ENCODE assay signal across 16 cellular contexts in the genomic region with DNA sequence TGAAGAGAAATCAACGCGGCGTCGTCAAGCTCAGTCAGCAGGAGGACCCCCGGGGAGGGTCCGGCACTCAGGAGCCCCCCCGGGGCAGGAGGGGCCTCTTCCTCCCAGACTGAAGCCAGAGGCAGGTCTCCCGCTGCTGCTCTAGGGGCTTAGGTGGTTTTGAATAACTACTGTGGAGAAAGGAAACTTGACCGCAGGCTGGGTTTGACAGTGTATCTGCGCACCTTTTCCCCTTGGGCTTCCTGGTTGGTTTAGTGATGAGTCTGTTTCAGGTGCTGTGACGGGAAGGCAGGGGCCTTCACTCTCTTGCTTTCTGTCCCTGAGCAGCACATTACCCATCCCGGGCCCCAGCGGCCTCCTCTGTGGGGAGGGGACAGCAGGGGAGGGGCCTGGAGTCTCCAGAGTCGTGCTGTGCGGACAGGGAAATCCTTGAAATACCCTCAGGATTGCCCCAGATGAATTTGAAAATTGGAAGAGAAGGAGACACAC.
DNase-seq lines count a peak whose midpoint lies in the region; ATAC-seq and TF ChIP-seq lines count a peak whose summit lies in the region.
"Had no signal": no experiment of that assay in that cellular context is flagged by ENCODE, and none has a peak within 500 bp of the region (broad histone marks: within the 10 kb centered on the region; RNA-seq: fewer than 3 reads in every experiment).

No MANE protein-coding gene starts in this region.

- no peak overlapping the region for H3K56ac ChIP-seq in H9 (ENCODE audit: insufficient read length, low read depth, low read length)

- ATAC-seq in GM23338: peak; percentile 59
- ATAC-seq in HG03378 (IDR thresholded peaks at IDR 0.05; ENCODE audit: unreplicated experiment): no peak
- ATAC-seq in natural killer cell treated with Interleukin-12 subunit alpha and Interleukin-12 subunit beta and Interleukin-15 and Interleukin-18, amount 100 ng/mL, for 72 hours: no peak
- ATAC-seq: HCT116, K562 had no signal

- no peak overlapping the region for H2BK15ac ChIP-seq in neuronal stem cell (ENCODE audit: low read length)
- H2BK15ac ChIP-seq in H9 (ENCODE audit: low read depth, low read length): no peak overlapping the region

- no peak overlapping the region for H2BK20ac ChIP-seq in H9 (ENCODE audit: low read depth, low read length, poor library complexity, severe bottlenecking)

- H3K4me1 ChIP-seq in BLaER1: peaks cover 46% of the 10 kb centered on the region
- H3K4me1 ChIP-seq in GM23338 (ENCODE audit: insufficient read depth): peaks cover 12% of the 10 kb centered on the region
- peaks cover 0 to 9% of the 10 kb centered on the region in 2 donors for H3K4me1 ChIP-seq in neuronal stem cell (ENCODE audit: control insufficient read depth in 2 of 2, insufficient read depth in 1 of 2, low read depth in 1 of 2, low read length in 2 of 2)
- H3K4me1 ChIP-seq in H9 (ENCODE audit: insufficient read depth, low read length): no peaks in the 10 kb centered on the region
- H3K4me1 ChIP-seq: SJSA1 had no signal

- H3K4ac ChIP-seq in neuronal stem cell (ENCODE audit: low read length): no peak overlapping the region
- no peak overlapping the region for H3K4ac ChIP-seq in H9 (ENCODE audit: low read depth, low read length)

- H3K4me1 Mint-ChIP-seq in GM23338 (peaks cover 20% of the 10 kb centered on the region), H9 (peaks cover 26 to 27% of the 10 kb centered on the region in 2 experiments)
- H3K4me1 Mint-ChIP-seq in natural killer cell treated with Interleukin-12 subunit alpha and Interleukin-12 subunit beta and Interleukin-15 and Interleukin-18, amount 100 ng/mL, for 72 hours (ENCODE audit: low read depth in 2 of 2): no peaks in the 10 kb centered on the region

- no peak overlapping the region for H3K4me3 ChIP-seq in BLaER1
- no peak overlapping the region for H3K4me3 ChIP-seq in GM23338
- H3K4me3 ChIP-seq in neuronal stem cell (ENCODE audit: low read length in 2 of 2): no peak overlapping the region
- H3K4me3 ChIP-seq: K562, SJSA1 had no signal

- H3K27me3 Mint-ChIP-seq in GM23338 (ENCODE audit: insufficient read depth, low read depth, poor library complexity) (peaks cover 11% of the 10 kb centered on the region), H9 (ENCODE audit: low read depth) (peaks cover 9% of the 10 kb centered on the region)
- peaks cover 5 to 7% of the 10 kb centered on the region in 2 donors for H3K27me3 Mint-ChIP-seq in natural killer cell treated with Interleukin-12 subunit alpha and Interleukin-12 subunit beta and Interleukin-15 and Interleukin-18, amount 100 ng/mL, for 72 hours

- H3K14ac ChIP-seq in neuronal stem cell (ENCODE audit: low read length) (peak overlapping the region; percentile 94), H9 (ENCODE audit: insufficient read depth, low read length) (no peak overlapping the region)

- H3K4me3 Mint-ChIP-seq in GM23338: no peak overlapping the region
- no peak overlapping the region for H3K4me3 Mint-ChIP-seq in natural killer cell treated with Interleukin-12 subunit alpha and Interleukin-12 subunit beta and Interleukin-15 and Interleukin-18, amount 100 ng/mL, for 72 hours
- H3K4me3 Mint-ChIP-seq in H9: no peak overlapping the region

- peaks cover 4% of the 10 kb centered on the region; the same call in 1 of the 2 replicates for H3K9me2 ChIP-seq in GM23338 (ENCODE audit: insufficient read depth)

- H2AK5ac ChIP-seq in neuronal stem cell (ENCODE audit: low read depth, low read length): peak overlapping the region; percentile 99
- H2AK5ac ChIP-seq in H9 (ENCODE audit: insufficient read length, low read length): no peak overlapping the region

- DNase-seq in GM23338 (ENCODE audit: low spot score) (no peak), neuronal stem cell (ENCODE audit: low spot score) (no peak), middle frontal gyrus (ENCODE audit: extremely low spot score, low spot score) (no peak), H9 (no peak)
- no peak for DNase-seq in natural killer cell treated with Interleukin-12 subunit alpha and Interleukin-12 subunit beta and Interleukin-15 and Interleukin-18, amount 100 ng/mL, for 72 hours (ENCODE audit: low spot score)
- DNase-seq: C1 segment of cervical spinal cord, MV-4-11, NCI-H1436 treated with DMSO at 0.1 percent for 48 hours, NCI-H2081, NCI-H82 had no signal

- H3K9ac ChIP-seq in BLaER1 (0 out of 2 replicates have a peak overlapping the region, but pooled peaks have one; percentile 35), neuronal stem cell (ENCODE audit: low read depth, low read length, poor library complexity) (no peak overlapping the region), H9 (ENCODE audit: extremely low read depth, insufficient read length, low read length) (no peak overlapping the region)

- no peak overlapping the region for H3K27ac Mint-ChIP-seq in GM23338
- no peak overlapping the region for H3K27ac Mint-ChIP-seq in natural killer cell treated with Interleukin-12 subunit alpha and Interleukin-12 subunit beta and Interleukin-15 and Interleukin-18, amount 100 ng/mL, for 72 hours
- 0 out of 7 replicates have a peak overlapping the region, but pooled peaks of 1 of the 3 experiments have one; percentile 15 for H3K27ac Mint-ChIP-seq in H9

- H2AFZ ChIP-seq in GM23338 (no peak overlapping the region), neuronal stem cell (ENCODE audit: low read length) (no peak overlapping the region), H9 (ENCODE audit: low read length) (no peak overlapping the region)

- no peaks in the 10 kb centered on the region for H3K23me2 ChIP-seq in H9 (ENCODE audit: insufficient read length, low read depth, low read length, poor library complexity, severe bottlenecking)

- H3F3A ChIP-seq in GM23338 (replicated peaks; ENCODE audit: low read depth): no peaks in the 10 kb centered on the region

- H3K9me3 ChIP-seq in BLaER1 (peaks cover 32% of the 10 kb centered on the region), neuronal stem cell (replicated peaks in 1 of 2; ENCODE audit: control insufficient read depth in 2 of 2, insufficient read depth in 1 of 2, low read depth in 1 of 2, low read length in 2 of 2) (peaks cover 0 to 12% of the 10 kb centered on the region in 2 donors), H9 (ENCODE audit: control insufficient read depth, low read depth, low read length) (no peaks in the 10 kb centered on the region)
- H3K9me3 ChIP-seq: SJSA1 had no signal

- no peak overlapping the region for H4K91ac ChIP-seq in neuronal stem cell (ENCODE audit: low read depth, low read length, poor library complexity)
- no peak overlapping the region for H4K91ac ChIP-seq in H9 (ENCODE audit: insufficient read length, low read depth, low read length)

- peaks cover 18% of the 10 kb centered on the region for H3K36me3 Mint-ChIP-seq in GM23338 (ENCODE audit: low read depth)
- no peaks in the 10 kb centered on the region for H3K36me3 Mint-ChIP-seq in natural killer cell treated with Interleukin-12 subunit alpha and Interleukin-12 subunit beta and Interleukin-15 and Interleukin-18, amount 100 ng/mL, for 72 hours
- H3K36me3 Mint-ChIP-seq in H9 (ENCODE audit: insufficient read depth in 1 of 3, low read depth in 3 of 3): peaks cover 3 to 28% (median 8%) of the 10 kb centered on the region in 3 experiments

- H3K79me1 ChIP-seq in neuronal stem cell (ENCODE audit: low read depth, low read length) (no peaks in the 10 kb centered on the region), H9 (ENCODE audit: insufficient read depth, low read depth, low read length, poor library complexity, severe bottlenecking) (no peaks in the 10 kb centered on the region)

- peak overlapping the region; percentile 61 for H2BK120ac ChIP-seq in neuronal stem cell (ENCODE audit: low read depth, low read length)
- no peak overlapping the region for H2BK120ac ChIP-seq in H9 (ENCODE audit: low read depth, low read length, poor library complexity, severe bottlenecking)

- WGBS in neuronal stem cell (ENCODE audit: extremely low coverage in 2 of 2, insufficient read length in 2 of 2, insufficient replicate concordance in 1 of 2), 2 donors: no CpG with 5 or more reads among the region's 15 CpGs
- WGBS in H9 (ENCODE audit: extremely low coverage, insufficient read length, low lambda C conversion rate): no CpG with 5 or more reads among the region's 15 CpGs

- H3K27ac ChIP-seq in BLaER1 (peak overlapping the region; percentile 22; the same call in 1 of the 2 replicates), GM23338 (ENCODE audit: low read depth) (no peak overlapping the region), VCaP (peak overlapping the region; percentile 72; the same call in 1 of the 2 replicates), neuronal stem cell (replicated peaks; ENCODE audit: low read length) (no peak overlapping the region), H9 (ENCODE audit: insufficient read length, low read depth, low read length) (no peak overlapping the region)
- H3K27ac ChIP-seq: SJSA1 had no signal

- H4K8ac ChIP-seq in neuronal stem cell (ENCODE audit: low read depth, low read length): no peak overlapping the region
- H4K8ac ChIP-seq in H9 (replicated peaks; ENCODE audit: insufficient read length, low read depth, low read length): no peak overlapping the region

- H2BK12ac ChIP-seq in neuronal stem cell (ENCODE audit: low read length) (peak overlapping the region; percentile 54), H9 (ENCODE audit: insufficient read length, low read depth, low read length) (no peak overlapping the region)

- no peaks in the 10 kb centered on the region for H3K79me2 ChIP-seq in GM23338 (replicated peaks; ENCODE audit: insufficient read depth)
- no peaks in the 10 kb centered on the region for H3K79me2 ChIP-seq in H9 (ENCODE audit: insufficient read depth, low read length)

- H3K9me3 Mint-ChIP-seq in GM23338: peaks cover 31% of the 10 kb centered on the region
- H3K9me3 Mint-ChIP-seq in natural killer cell treated with Interleukin-12 subunit alpha and Interleukin-12 subunit beta and Interleukin-15 and Interleukin-18, amount 100 ng/mL, for 72 hours: no peaks in the 10 kb centered on the region
- peaks cover 24 to 28% of the 10 kb centered on the region in 2 experiments for H3K9me3 Mint-ChIP-seq in H9

- no peak overlapping the region for H3T11ph ChIP-seq in H9 (ENCODE audit: low read length)

- H3K23ac ChIP-seq in neuronal stem cell (ENCODE audit: low read depth, low read length, poor library complexity) (peak overlapping the region; percentile 71), H9 (ENCODE audit: insufficient read length, low read depth, low read length) (no peak overlapping the region)

- H4K20me1 ChIP-seq in BLaER1 (no peaks in the 10 kb centered on the region; the same call in 1 of the 2 replicates), GM23338 (replicated peaks; ENCODE audit: insufficient read depth) (no peaks in the 10 kb centered on the region), H9 (ENCODE audit: control insufficient read depth, insufficient read depth, insufficient read length) (no peaks in the 10 kb centered on the region)

- H3K36me3 ChIP-seq in BLaER1: peaks cover 13% of the 10 kb centered on the region
- H3K36me3 ChIP-seq in GM23338 (ENCODE audit: insufficient read depth): no peaks in the 10 kb centered on the region
- no peaks in the 10 kb centered on the region for H3K36me3 ChIP-seq in neuronal stem cell (replicated peaks in 1 of 2; ENCODE audit: control insufficient read depth in 2 of 2, insufficient read depth in 2 of 2, low read length in 2 of 2)
- H3K36me3 ChIP-seq: SJSA1 had no signal

- TF ChIP-seq CTCF in GM23338 (conservative IDR thresholded peaks at IDR 0.05; ENCODE audit: low read depth in 2 of 2) (no peak), VCaP (conservative IDR thresholded peaks at IDR 0.05) (no peak), H9 (conservative IDR thresholded peaks at IDR 0.05) (no peak)

- H3K27me3 ChIP-seq in BLaER1 (no peaks in the 10 kb centered on the region), GM23338 (ENCODE audit: insufficient read depth) (no peaks in the 10 kb centered on the region), neuronal stem cell (ENCODE audit: control insufficient read depth in 3 of 3, insufficient read depth in 3 of 3, low read depth in 1 of 3, low read length in 3 of 3) (no peaks in the 10 kb centered on the region), H9 (ENCODE audit: insufficient read depth, low read length) (no peaks in the 10 kb centered on the region)

- H2BK5ac ChIP-seq in neuronal stem cell (ENCODE audit: low read length): no peak overlapping the region
- no peak overlapping the region for H2BK5ac ChIP-seq in H9 (ENCODE audit: insufficient read length, low read length)

- H3K4me2 ChIP-seq in BLaER1 (peak overlapping the region; percentile 67), GM23338 (no peak overlapping the region; the same call in 1 of the 2 replicates), neuronal stem cell (ENCODE audit: insufficient read depth, low read length, poor library complexity, severe bottlenecking) (no peak overlapping the region), H9 (ENCODE audit: insufficient read depth, insufficient read length, low read length) (no peak overlapping the region)

- no peak overlapping the region for H4K5ac ChIP-seq in H9 (ENCODE audit: insufficient read length, low read depth, low read length)

- H3K18ac ChIP-seq in neuronal stem cell (ENCODE audit: low read length) (peak overlapping the region; percentile 83), H9 (ENCODE audit: insufficient read length, low read depth, low read length) (no peak overlapping the region)

Comparison
In these comparisons a context has a peak if more than half of its experiments do, and no peak if none do; other contexts are left out.
1. H3K27ac ChIP-seq: peak in BLaER1 (single experiment) and VCaP (single experiment); none in GM23338 (single experiment), neuronal stem cell (single experiment) and H9 (single experiment).